In genomic region chr19:15381864-15382263, GRCh38 we compare ENCODE assay signal across 16 cellular contexts. TPM values are rescaled to one million over a fixed set of nuclear protein-coding genes. Genes with fewer than 3 reads are reported as not detected.
A peak's percentile ranks its signal among the peaks of the same experiment; 100 is the strongest.
DNase-seq lines count a peak whose midpoint lies in the region; ATAC-seq, FAIRE-seq and TF ChIP-seq lines count a peak whose summit lies in the region.
"Had no signal": no experiment of that assay in that cellular context is flagged by ENCODE, and none has a peak within 500 bp of the region (broad histone marks: within the 10 kb centered on the region; RNA-seq: fewer than 3 reads in every experiment).

No MANE protein-coding gene starts in this region.

- POLR2A ChIA-PET in HepG2 (lab: Yijun Ruan, JAX): interaction anchor here (0.7 kb wide), 1 partner anchor 697 kb away, joined by 4 read pairs; no protein-coding TSS in a partner anchor

- H2AFZ ChIP-seq in HepG2 (ENCODE audit: low read length): no peak overlapping the region

- in situ Hi-C loops in HepG2 (cut with HindIII; ENCODE audit: extremely low pct_ligation_motif_present, low pct_unique_long_range_greater_than_20kb): no loop called here

- H3K4me1 ChIP-seq in HepG2 (ENCODE audit: insufficient read depth, low read length): peaks cover 36% of the 10 kb centered on the region
- peaks cover 0 to 18% (median 3%) of the 10 kb centered on the region in 4 donors for H3K4me1 ChIP-seq in right lobe of liver
- peaks cover 5% of the 10 kb centered on the region; the same call in 1 of the 2 replicates for H3K4me1 ChIP-seq in SJCRH30

- H3K27me3 Mint-ChIP-seq in activated T-helper 2 cell treated with anti-CD3 and anti-CD28 coated beads, Interferon-gamma antibody, Interleukin-2, Interleukin-4, amounts not matched to agents 10 μg/mL and 5 μg/mL and 100 μg/mL, durations not matched to agents 14 hours and 24 hours and 36 hours (ENCODE audit: low read depth): no peaks in the 10 kb centered on the region
- H3K27me3 Mint-ChIP-seq in mesothelial cell of epicardium (ENCODE audit: low read depth): no peaks in the 10 kb centered on the region

- ATAC-seq in HepG2: no peak
- ATAC-seq in right lobe of liver: no peak

- H3K4me3 ChIP-seq in HepG2 (replicated peaks in 1 of 3; ENCODE audit: insufficient read depth in 1 of 3, low read depth in 2 of 3, low read length in 3 of 3): no peak overlapping the region
- no peak overlapping the region for H3K4me3 ChIP-seq in right lobe of liver
- H3K4me3 ChIP-seq in SJCRH30: no peak overlapping the region
- H3K4me3 ChIP-seq: esophagus squamous epithelium, lung, tibial artery had no signal

- FAIRE-seq in HepG2 (lab: Jason Lieb, UNC): no peak
- FAIRE-seq: RCC 7860 had no signal

- peaks cover 14% of the 10 kb centered on the region for H3K36me3 Mint-ChIP-seq in activated T-helper 2 cell treated with anti-CD3 and anti-CD28 coated beads, Interferon-gamma antibody, Interleukin-2, Interleukin-4, amounts not matched to agents 10 μg/mL and 5 μg/mL and 100 μg/mL, durations not matched to agents 14 hours and 24 hours and 36 hours (ENCODE audit: low read depth)
- peaks cover 2% of the 10 kb centered on the region for H3K36me3 Mint-ChIP-seq in mesothelial cell of epicardium

- no peak for TF ChIP-seq RAD21 in HepG2 (CRISPR knock-in tag; IDR thresholded peaks at IDR 0.05)

- no peak for TF ChIP-seq POLR2A in HepG2 (IDR thresholded peaks at IDR 0.05; ENCODE audit: insufficient read depth in 1 of 2, low read depth in 2 of 2, low read length in 2 of 2)
- no peak for TF ChIP-seq POLR2A in right lobe of liver (IDR thresholded peaks at IDR 0.05)

- H3K27ac Mint-ChIP-seq in activated T-helper 2 cell treated with anti-CD3 and anti-CD28 coated beads, Interferon-gamma antibody, Interleukin-2, Interleukin-4, amounts not matched to agents 10 μg/mL and 5 μg/mL and 100 μg/mL, durations not matched to agents 14 hours and 24 hours and 36 hours: peak overlapping the region; percentile 4
- peak overlapping the region; percentile 62 for H3K27ac Mint-ChIP-seq in mesothelial cell of epicardium

- H3K27me3 ChIP-seq in HepG2 (ENCODE audit: control insufficient read depth in 1 of 2, insufficient read depth in 2 of 2, low read length in 2 of 2): no peaks in the 10 kb centered on the region; a peak in 1 of 5 replicates
- H3K27me3 ChIP-seq in right lobe of liver: no peaks in the 10 kb centered on the region
- H3K27me3 ChIP-seq in SJCRH30: no peaks in the 10 kb centered on the region
- H3K27me3 ChIP-seq: esophagus squamous epithelium, tibial artery had no signal

- TF ChIP-seq EP300 in HepG2 (IDR thresholded peaks at IDR 0.05; ENCODE audit: low read depth in 2 of 2, low read length in 2 of 2) (no peak), HepG2 (CRISPR knock-in tag; IDR thresholded peaks at IDR 0.05; ENCODE audit: borderline replicate concordance) (no peak)

- H4K20me1 ChIP-seq in HepG2 (ENCODE audit: insufficient read depth, low read length): peaks cover 18% of the 10 kb centered on the region

- no peak overlapping the region for H3K9ac ChIP-seq in HepG2 (ENCODE audit: insufficient read depth, low read depth, low read length)
- H3K9ac ChIP-seq: KMS-11 had no signal

- H3K79me2 ChIP-seq in HepG2 (ENCODE audit: insufficient read depth, low read length): peaks cover 24% of the 10 kb centered on the region

- H3K36me3 ChIP-seq in HepG2 (replicated peaks in 1 of 2; ENCODE audit: control insufficient read depth in 1 of 2, insufficient read depth in 2 of 2, low read length in 2 of 2): peaks cover 1 to 22% of the 10 kb centered on the region in 2 experiments; a peak in 3 of 5 replicates
- H3K36me3 ChIP-seq in right lobe of liver: peaks cover 0 to 10% (median 0%) of the 10 kb centered on the region in 4 donors
- H3K36me3 ChIP-seq in SJCRH30: peaks cover 22% of the 10 kb centered on the region

- H3K27ac ChIP-seq in HepG2 (ENCODE audit: extremely low read length, insufficient read depth, low read length): no peak overlapping the region
- H3K27ac ChIP-seq in right lobe of liver: no peak overlapping the region
- H3K27ac ChIP-seq in SJCRH30: no peak overlapping the region
- H3K27ac ChIP-seq: KMS-11, tibial artery had no signal

- peaks cover 27% of the 10 kb centered on the region for H3K4me1 Mint-ChIP-seq in activated T-helper 2 cell treated with anti-CD3 and anti-CD28 coated beads, Interferon-gamma antibody, Interleukin-2, Interleukin-4, amounts not matched to agents 10 μg/mL and 5 μg/mL and 100 μg/mL, durations not matched to agents 14 hours and 24 hours and 36 hours (ENCODE audit: low read depth)
- H3K4me1 Mint-ChIP-seq in mesothelial cell of epicardium: peaks cover 27% of the 10 kb centered on the region

- TF ChIP-seq CTCF in HepG2 (CRISPR knock-in tag; IDR thresholded peaks at IDR 0.05): no peak
- no peak for TF ChIP-seq CTCF in right lobe of liver (IDR thresholded peaks at IDR 0.05)
- no peak for TF ChIP-seq CTCF in mesothelial cell of epicardium (IDR thresholded peaks at IDR 0.05; ENCODE audit: unreplicated experiment)

- intact Hi-C loops in HepG2 (cut with micrococcal nuclease; ENCODE audit: unreplicated experiment) (no loop called here), right lobe of liver (cut with DNase I) (no loop called here)
- intact Hi-C loops in activated T-helper 2 cell treated with anti-CD3 and anti-CD28 coated beads, Interferon-gamma antibody, Interleukin-2, Interleukin-4, amounts not matched to agents 10 μg/mL and 5 μg/mL and 100 μg/mL, durations not matched to agents 14 hours and 24 hours and 36 hours (cut with micrococcal nuclease): no loop called here

- peak overlapping the region; percentile 1 for H3K4me3 Mint-ChIP-seq in activated T-helper 2 cell treated with anti-CD3 and anti-CD28 coated beads, Interferon-gamma antibody, Interleukin-2, Interleukin-4, amounts not matched to agents 10 μg/mL and 5 μg/mL and 100 μg/mL, durations not matched to agents 14 hours and 24 hours and 36 hours (ENCODE audit: low read depth)
- H3K4me3 Mint-ChIP-seq in mesothelial cell of epicardium: no peak overlapping the region

- H3K9me3 Mint-ChIP-seq in activated T-helper 2 cell treated with anti-CD3 and anti-CD28 coated beads, Interferon-gamma antibody, Interleukin-2, Interleukin-4, amounts not matched to agents 10 μg/mL and 5 μg/mL and 100 μg/mL, durations not matched to agents 14 hours and 24 hours and 36 hours: no peaks in the 10 kb centered on the region
- no peaks in the 10 kb centered on the region for H3K9me3 Mint-ChIP-seq in mesothelial cell of epicardium

- H3K4me2 ChIP-seq in HepG2 (ENCODE audit: low read depth, low read length): no peak overlapping the region

- H3K9me3 ChIP-seq in HepG2 (ENCODE audit: low read length) (no peaks in the 10 kb centered on the region), right lobe of liver (no peaks in the 10 kb centered on the region), SJCRH30 (replicated peaks) (no peaks in the 10 kb centered on the region)
- H3K9me3 ChIP-seq: esophagus squamous epithelium, tibial artery had no signal

- no peak for DNase-seq in HepG2 (ENCODE audit: low spot score)
- no peak for DNase-seq in right lobe of liver
- no peak for DNase-seq in activated T-helper 2 cell treated with anti-CD3 and anti-CD28 coated beads, Interferon-gamma antibody, Interleukin-2, Interleukin-4, amounts not matched to agents 10 μg/mL and 5 μg/mL and 100 μg/mL, durations not matched to agents 14 hours and 24 hours and 36 hours (ENCODE audit: low spot score)
- DNase-seq in mesothelial cell of epicardium (ENCODE audit: low spot score in 2 of 2, unreplicated experiment in 2 of 2): no peak
- DNase-seq in RKO (ENCODE audit: low spot score): no peak
- no peak for DNase-seq in central memory CD4-positive, alpha-beta T cell
- DNase-seq in AG20443 (ENCODE audit: low spot score): no peak
- DNase-seq in SJCRH30: no peak
- DNase-seq: esophagus squamous epithelium, NCI-H1436 treated with DMSO at 0.1 percent for 48 hours, NCI-H524, T1000, tibial artery had no signal

- CTCF ChIA-PET in HepG2 (lab: Yijun Ruan, JAX; ENCODE audit: low intra/inter-chr PET ratio, low total read pairs): no interaction called here

- BruUV-seq in HepG2 (replicated peaks; lab: Mats Ljungman, UMichigan): no TSS peak

- 98% methylated on average over 6 of the region's 6 CpGs for WGBS in HepG2 (ENCODE audit: low lambda C conversion rate)
- WGBS in right lobe of liver (ENCODE audit: insufficient coverage, low coverage, low lambda C conversion rate, missing lambda C conversion rate): 98% methylated on average over 6 of the region's 6 CpGs

RNA-seq across cellular contexts. Expression of gene AKAP8, which starts 2.3 kb away (rescaled TPM):
- total RNA-seq in HepG2 (2016; rRNA removed; fragmentation: Illumina TruSeq; extraction: Trizol): 21.2 and 22.1 TPM in 2 replicates
- 3.7 and 3.8 TPM in 2 replicates for total RNA-seq in HepG2 (2016; cell fraction: cytosol; rRNA removed; fragmentation: Illumina TruSeq; extraction: Trizol; ENCODE audit: low read depth)
- 20.2 and 21.5 TPM in 2 replicates for total RNA-seq in HepG2 (2016; cell fraction: insoluble cytoplasmic fraction; rRNA removed; fragmentation: Illumina TruSeq; extraction: Trizol)
- 9.1 and 9.4 TPM in 2 replicates for total RNA-seq in HepG2 (2016; cell fraction: membrane; rRNA removed; fragmentation: Illumina TruSeq; extraction: Trizol)
- total RNA-seq in HepG2 (2016; cell fraction: nucleus; rRNA removed; fragmentation: Illumina TruSeq; extraction: Trizol): 17.0 and 19.9 TPM in 2 replicates
- 15.2 and 15.9 TPM in 2 replicates for polyA plus RNA-seq in HepG2 (2011; rRNA removed)
- 9.5 and 11.1 TPM in 2 replicates for polyA plus RNA-seq in HepG2 (2011; cell fraction: cytosol; rRNA removed)
- polyA plus RNA-seq in HepG2 (2011; cell fraction: nucleus; rRNA removed): 35.3 and 39.7 TPM in 2 replicates
- polyA plus RNA-seq in HepG2 (2012): 11.5 and 13.0 TPM in 2 replicates
- polyA plus RNA-seq in HepG2 (2016; cell fraction: cytosol; fragmentation: Illumina TruSeq; extraction: Trizol; ENCODE audit: low read depth): 1.6 TPM in 2 replicates
- polyA plus RNA-seq in HepG2 (2016; cell fraction: insoluble cytoplasmic fraction; fragmentation: Illumina TruSeq; extraction: Trizol; ENCODE audit: low read depth): 17.4 and 18.4 TPM in 2 replicates
- polyA plus RNA-seq in HepG2 (2016; cell fraction: membrane; fragmentation: Illumina TruSeq; extraction: Trizol; ENCODE audit: low read depth): 3.7 and 4.6 TPM in 2 replicates
- polyA plus RNA-seq in HepG2 (2016; cell fraction: nucleus; fragmentation: Illumina TruSeq; extraction: Trizol; ENCODE audit: insufficient read depth, low read depth): 47.6 and 49.0 TPM in 2 replicates
- polyA minus RNA-seq in HepG2 (2011; rRNA and poly(A)+ RNA removed; ENCODE audit: low replicate concordance): 13.4 and 15.5 TPM in 2 replicates
- 8.0 and 10.5 TPM in 2 replicates for polyA minus RNA-seq in HepG2 (2011; cell fraction: cytosol; rRNA and poly(A)+ RNA removed)
- polyA minus RNA-seq in HepG2 (2011; cell fraction: nucleus; rRNA and poly(A)+ RNA removed): 10.9 and 13.4 TPM in 2 replicates
- 10 to 100 TPM in 5 of 6 experiments, 1 to 10 TPM in 1; 10.0 to 20.2 (median 13.3) TPM for total RNA-seq in right lobe of liver
- 56.0 and 62.1 TPM in 2 replicates for total RNA-seq in activated T-helper 2 cell treated with anti-CD3 and anti-CD28 coated beads, Interferon-gamma antibody, Interleukin-2, Interleukin-4, amounts not matched to agents 10 μg/mL and 5 μg/mL and 100 μg/mL, durations not matched to agents 14 hours and 24 hours and 36 hours
- total RNA-seq in mesothelial cell of epicardium: 42.6 to 47.2 TPM (median 43.5 TPM) in 3 replicates
- total RNA-seq in SJCRH30 (2014; rRNA removed; shearing (Covaris generic)): 26.9 and 28.1 TPM in 2 replicates

RNA-seq across cellular contexts. Expression of gene AKAP8L, which starts 36.9 kb away (rescaled TPM):
- total RNA-seq in HepG2 (2016; rRNA removed; fragmentation: Illumina TruSeq; extraction: Trizol): 27.3 and 48.2 TPM in 2 replicates
- total RNA-seq in HepG2 (2016; cell fraction: cytosol; rRNA removed; fragmentation: Illumina TruSeq; extraction: Trizol; ENCODE audit: low read depth): 42.8 and 43.6 TPM in 2 replicates
- 28.1 and 49.6 TPM in 2 replicates for total RNA-seq in HepG2 (2016; cell fraction: insoluble cytoplasmic fraction; rRNA removed; fragmentation: Illumina TruSeq; extraction: Trizol)
- total RNA-seq in HepG2 (2016; cell fraction: membrane; rRNA removed; fragmentation: Illumina TruSeq; extraction: Trizol): 19.3 and 21.1 TPM in 2 replicates
- total RNA-seq in HepG2 (2016; cell fraction: nucleus; rRNA removed; fragmentation: Illumina TruSeq; extraction: Trizol): 58.1 and 60.2 TPM in 2 replicates
- polyA plus RNA-seq in HepG2 (2011; rRNA removed): 49.6 and 63.4 TPM in 2 replicates
- 25.4 and 26.0 TPM in 2 replicates for polyA plus RNA-seq in HepG2 (2011; cell fraction: cytosol; rRNA removed)
- polyA plus RNA-seq in HepG2 (2011; cell fraction: nucleus; rRNA removed): 267 and 311 TPM in 2 replicates
- 54.1 and 55.4 TPM in 2 replicates for polyA plus RNA-seq in HepG2 (2012)
- polyA plus RNA-seq in HepG2 (2016; cell fraction: cytosol; fragmentation: Illumina TruSeq; extraction: Trizol; ENCODE audit: low read depth): 3.5 and 4.1 TPM in 2 replicates
- 25.4 and 30.1 TPM in 2 replicates for polyA plus RNA-seq in HepG2 (2016; cell fraction: insoluble cytoplasmic fraction; fragmentation: Illumina TruSeq; extraction: Trizol; ENCODE audit: low read depth)
- 5.6 and 6.0 TPM in 2 replicates for polyA plus RNA-seq in HepG2 (2016; cell fraction: membrane; fragmentation: Illumina TruSeq; extraction: Trizol; ENCODE audit: low read depth)
- polyA plus RNA-seq in HepG2 (2016; cell fraction: nucleus; fragmentation: Illumina TruSeq; extraction: Trizol; ENCODE audit: insufficient read depth, low read depth): 142 and 146 TPM in 2 replicates
- polyA minus RNA-seq in HepG2 (2011; rRNA and poly(A)+ RNA removed; ENCODE audit: low replicate concordance): 57.8 and 104 TPM in 2 replicates
- 22.7 and 31.4 TPM in 2 replicates for polyA minus RNA-seq in HepG2 (2011; cell fraction: cytosol; rRNA and poly(A)+ RNA removed)
- 67.1 and 87.6 TPM in 2 replicates for polyA minus RNA-seq in HepG2 (2011; cell fraction: nucleus; rRNA and poly(A)+ RNA removed)
- total RNA-seq in right lobe of liver: 10 to 100 TPM; 27.4 to 69.4 (median 49.6) TPM
- total RNA-seq in activated T-helper 2 cell treated with anti-CD3 and anti-CD28 coated beads, Interferon-gamma antibody, Interleukin-2, Interleukin-4, amounts not matched to agents 10 μg/mL and 5 μg/mL and 100 μg/mL, durations not matched to agents 14 hours and 24 hours and 36 hours: 76.6 and 87.4 TPM in 2 replicates
- 239 to 262 TPM (median 254 TPM) in 3 replicates for total RNA-seq in mesothelial cell of epicardium
- total RNA-seq in SJCRH30 (2014; rRNA removed; shearing (Covaris generic)): 86.0 and 111 TPM in 2 replicates

RNA-seq across cellular contexts. Expression of gene BRD4, which starts 49.5 kb away (rescaled TPM):
- total RNA-seq in HepG2 (2016; rRNA removed; fragmentation: Illumina TruSeq; extraction: Trizol) (11.4 TPM in 2 replicates), right lobe of liver (10 to 100 TPM; 20.0 to 52.6 (median 40.6) TPM), mesothelial cell of epicardium (148 to 153 TPM (median 152 TPM) in 3 replicates)
- 9.3 and 10.8 TPM in 2 replicates for total RNA-seq in HepG2 (2016; cell fraction: cytosol; rRNA removed; fragmentation: Illumina TruSeq; extraction: Trizol; ENCODE audit: low read depth)
- total RNA-seq in HepG2 (2016; cell fraction: insoluble cytoplasmic fraction; rRNA removed; fragmentation: Illumina TruSeq; extraction: Trizol): 9.9 and 11.8 TPM in 2 replicates
- 14.9 and 16.5 TPM in 2 replicates for total RNA-seq in HepG2 (2016; cell fraction: membrane; rRNA removed; fragmentation: Illumina TruSeq; extraction: Trizol)
- total RNA-seq in HepG2 (2016; cell fraction: nucleus; rRNA removed; fragmentation: Illumina TruSeq; extraction: Trizol): 16.3 and 19.3 TPM in 2 replicates
- polyA plus RNA-seq in HepG2 (2011; rRNA removed): 10.5 TPM in 2 replicates
- 5.5 and 5.9 TPM in 2 replicates for polyA plus RNA-seq in HepG2 (2011; cell fraction: cytosol; rRNA removed)
- 33.7 and 40.9 TPM in 2 replicates for polyA plus RNA-seq in HepG2 (2011; cell fraction: nucleus; rRNA removed)
- polyA plus RNA-seq in HepG2 (2012): 38.7 and 50.8 TPM in 2 replicates
- polyA plus RNA-seq in HepG2 (2016; cell fraction: cytosol; fragmentation: Illumina TruSeq; extraction: Trizol; ENCODE audit: low read depth): 3.9 and 4.0 TPM in 2 replicates
- 19.8 and 29.3 TPM in 2 replicates for polyA plus RNA-seq in HepG2 (2016; cell fraction: insoluble cytoplasmic fraction; fragmentation: Illumina TruSeq; extraction: Trizol; ENCODE audit: low read depth)
- 14.9 and 16.3 TPM in 2 replicates for polyA plus RNA-seq in HepG2 (2016; cell fraction: membrane; fragmentation: Illumina TruSeq; extraction: Trizol; ENCODE audit: low read depth)
- 50.8 and 56.4 TPM in 2 replicates for polyA plus RNA-seq in HepG2 (2016; cell fraction: nucleus; fragmentation: Illumina TruSeq; extraction: Trizol; ENCODE audit: insufficient read depth, low read depth)
- 42.7 and 54.2 TPM in 2 replicates for polyA minus RNA-seq in HepG2 (2011; rRNA and poly(A)+ RNA removed; ENCODE audit: low replicate concordance)
- polyA minus RNA-seq in HepG2 (2011; cell fraction: cytosol; rRNA and poly(A)+ RNA removed): 22.2 and 24.6 TPM in 2 replicates
- polyA minus RNA-seq in HepG2 (2011; cell fraction: nucleus; rRNA and poly(A)+ RNA removed): 49.4 and 56.1 TPM in 2 replicates
- total RNA-seq in activated T-helper 2 cell treated with anti-CD3 and anti-CD28 coated beads, Interferon-gamma antibody, Interleukin-2, Interleukin-4, amounts not matched to agents 10 μg/mL and 5 μg/mL and 100 μg/mL, durations not matched to agents 14 hours and 24 hours and 36 hours: 104 and 108 TPM in 2 replicates
- 48.6 and 50.4 TPM in 2 replicates for total RNA-seq in SJCRH30 (2014; rRNA removed; shearing (Covaris generic))
